12 cellular contexts compared by ENCODE assay signal in genomic region chr5:179257190-179257741, GRCh38.
A peak's percentile ranks its signal among the peaks of the same experiment; 100 is the strongest.
DNase-seq lines count a peak whose midpoint lies in the region; ATAC-seq and TF ChIP-seq lines count a peak whose summit lies in the region.
"Had no signal": no experiment of that assay in that cellular context is flagged by ENCODE, and none has a peak within 500 bp of the region (broad histone marks: within the 10 kb centered on the region; RNA-seq: fewer than 3 reads in every experiment).

No MANE protein-coding gene starts in this region.

- 66% methylated on average over 30 of the region's 30 CpGs for WGBS in right cardiac atrium
- WGBS in spleen, 5 donors = 90 to 97% (median 90%) methylated on average over 9 to 30 of the region's 30 CpGs

- no peak overlapping the region for H3K4me3 Mint-ChIP-seq in chondrocyte (ENCODE audit: unreplicated experiment)

- ATAC-seq in right cardiac atrium (peak; percentile 38 to 49), GM21717 (IDR thresholded peaks at IDR 0.05; ENCODE audit: unreplicated experiment) (no peak)

- no peak for TF ChIP-seq CTCF in chondrocyte (IDR thresholded peaks at IDR 0.05)
- TF ChIP-seq CTCF in spleen (IDR thresholded peaks at IDR 0.05 in 8 of 11, conservative IDR thresholded peaks at IDR 0.05 in 3 of 11) = no peak

- no peaks in the 10 kb centered on the region for H3K9me3 Mint-ChIP-seq in chondrocyte (ENCODE audit: low read depth)

- H3K27ac ChIP-seq in right cardiac atrium (ENCODE audit: low read length) (no peak overlapping the region), spleen (no peak overlapping the region)

- DNase-seq in EH (ENCODE audit: low read depth) (peak; percentile 85), chondrocyte (ENCODE audit: low spot score) (peak; percentile 85), right cardiac atrium (peak in 2 of 3 donors; percentile 72 to 81), spleen (peak; percentile 67), NCI-H2171 (lab: John Stamatoyannopoulos, UW) (no peak), OCI-M2 (lab: John Stamatoyannopoulos, UW; ENCODE audit: unreplicated experiment) (no peak)
- DNase-seq: activated CD4-positive, alpha-beta T cell treated with anti-CD3 and anti-CD28 coated beads, Interleukin-2, amount 50 U/mL, for 1 hour; anterior cingulate cortex; midbrain; NK-92 treated with Interleukin-12 subunit alpha and Interleukin-12 subunit beta, amount 100 ng/mL, for 24 hours; small intestine had no signal

- H3K4me1 Mint-ChIP-seq in chondrocyte (ENCODE audit: low read depth) = peaks cover 24% of the 10 kb centered on the region

- no peak overlapping the region for H3K4me3 ChIP-seq in right cardiac atrium (ENCODE audit: low read length)
- H3K4me3 ChIP-seq in spleen = no peak overlapping the region

- H3K9me3 ChIP-seq in right cardiac atrium (ENCODE audit: control insufficient read depth, low read length) (no peaks in the 10 kb centered on the region), spleen (no peaks in the 10 kb centered on the region)

- no peaks in the 10 kb centered on the region for H3K27me3 Mint-ChIP-seq in chondrocyte (ENCODE audit: low read depth)

- intact Hi-C loops in right cardiac atrium (cut with DNase I) (no loop called here), spleen (cut with DNase I; ENCODE audit: low total_unique reads) (no loop called here)

- TF ChIP-seq POLR2A in spleen (IDR thresholded peaks at IDR 0.05) = no peak

- no peaks in the 10 kb centered on the region for H3K27me3 ChIP-seq in right cardiac atrium (ENCODE audit: control insufficient read depth, insufficient read depth)
- H3K27me3 ChIP-seq in spleen (replicated peaks in 1 of 7) = no peaks in the 10 kb centered on the region

- no peak overlapping the region for H3K27ac Mint-ChIP-seq in chondrocyte (ENCODE audit: unreplicated experiment)

- peaks cover 4% of the 10 kb centered on the region for H3K36me3 Mint-ChIP-seq in chondrocyte (ENCODE audit: low read depth)

- no peaks in the 10 kb centered on the region for H3K36me3 ChIP-seq in spleen

- no peaks in the 10 kb centered on the region for H3K4me1 ChIP-seq in right cardiac atrium (ENCODE audit: control insufficient read depth, insufficient read depth, low read length)
- peaks cover 0 to 30% (median 13%) of the 10 kb centered on the region in 6 donors for H3K4me1 ChIP-seq in spleen

Comparison
In these comparisons a context has a peak if more than half of its experiments do, and no peak if none do; other contexts are left out.
1. DNase-seq: peak in EH (single experiment), chondrocyte (single experiment), right cardiac atrium (2 of 3) and spleen (single experiment); none in NCI-H2171 (single experiment) and OCI-M2 (single experiment).